28 cellular contexts compared by ENCODE assay signal in genomic region chr3:82177774-82178173, GRCh38.
DNase-seq lines count a peak whose midpoint lies in the region; ATAC-seq, FAIRE-seq and TF ChIP-seq lines count a peak whose summit lies in the region.
"Had no signal": no experiment of that assay in that cellular context is flagged by ENCODE, and none has a peak within 500 bp of the region (broad histone marks: within the 10 kb centered on the region; RNA-seq: fewer than 3 reads in every experiment).

No MANE protein-coding gene starts in this region.

- H3K9me3 ChIP-seq in A549 (no peaks in the 10 kb centered on the region), K562 (replicated peaks; ENCODE audit: control insufficient read depth, insufficient read depth, low read depth, low read length) (no peaks in the 10 kb centered on the region), neural progenitor cell (ENCODE audit: low read depth) (no peaks in the 10 kb centered on the region)
- H3K9me3 ChIP-seq: BE2C, BLaER1 had no signal

- TF ChIP-seq RAD21 in A549 (conservative IDR thresholded peaks at IDR 0.05 in 1 of 2, IDR thresholded peaks at IDR 0.05 in 1 of 2) (no peak), K562 (CRISPR knock-in tag; conservative IDR thresholded peaks at IDR 0.05 in 1 of 2, IDR thresholded peaks at IDR 0.05 in 1 of 2) (no peak)

- H2AFZ ChIP-seq in GM23338: peak overlapping the region; percentile 79; the same call in 1 of the 2 replicates
- H2AFZ ChIP-seq in K562 (ENCODE audit: low read depth, low read length): no peak overlapping the region
- H2AFZ ChIP-seq in neural progenitor cell (replicated peaks): peak overlapping the region; percentile 19

- POLR2A ChIA-PET in A549 (lab: Yijun Ruan, JAX) (no interaction called here), K562 (lab: Yijun Ruan, JAX) (no interaction called here)

- H3K4me3 ChIP-seq in A549 (no peak overlapping the region), GM23338 (no peak overlapping the region), K562 (no peak overlapping the region), neural progenitor cell (no peak overlapping the region)
- H3K4me3 ChIP-seq: BLaER1, GM12878 had no signal

- H3K27me3 Mint-ChIP-seq in GM23338 (ENCODE audit: insufficient read depth, low read depth, poor library complexity): no peaks in the 10 kb centered on the region
- H3K27me3 Mint-ChIP-seq in neural progenitor cell (ENCODE audit: insufficient read depth, low read depth): no peaks in the 10 kb centered on the region
- H3K27me3 Mint-ChIP-seq: CD4-positive, alpha-beta memory T cell; CD4-positive, CD25-positive, alpha-beta regulatory T cell; CD8-positive, alpha-beta memory T cell had no signal

- H3K9me1 ChIP-seq in K562 (ENCODE audit: control insufficient read depth, insufficient read depth, low read length): no peaks in the 10 kb centered on the region

- H3K36me3 ChIP-seq in GM23338 (ENCODE audit: insufficient read depth) (no peaks in the 10 kb centered on the region), K562 (ENCODE audit: control insufficient read depth, insufficient read depth, low read length) (no peaks in the 10 kb centered on the region), neural progenitor cell (no peaks in the 10 kb centered on the region)
- H3K36me3 ChIP-seq: BE2C, BLaER1 had no signal

- H3K4me3 Mint-ChIP-seq in GM23338 (no peak overlapping the region), neural progenitor cell (no peak overlapping the region)
- H3K4me3 Mint-ChIP-seq: CD14-positive monocyte; CD4-positive, alpha-beta memory T cell; CD8-positive, alpha-beta memory T cell had no signal

- ATAC-seq in A549 (no peak), GM23338 (no peak), K562 (no peak)
- ATAC-seq: GM12878 had no signal

- FAIRE-seq in A549 (lab: Jason Lieb, UNC): no peak
- FAIRE-seq in K562 (lab: Jason Lieb, UNC): no peak
- FAIRE-seq: A204.1, GM12878, GM12892, GM18507, GM19239 had no signal

- H4K20me1 ChIP-seq in GM23338 (replicated peaks; ENCODE audit: insufficient read depth): no peaks in the 10 kb centered on the region
- no peaks in the 10 kb centered on the region for H4K20me1 ChIP-seq in K562 (replicated peaks; ENCODE audit: control insufficient read depth, insufficient read depth, low read length)
- H4K20me1 ChIP-seq in neural progenitor cell (ENCODE audit: low read depth): no peaks in the 10 kb centered on the region
- H4K20me1 ChIP-seq: BLaER1 had no signal

- H3K9me2 ChIP-seq in GM23338 (ENCODE audit: insufficient read depth): no peaks in the 10 kb centered on the region

- in situ Hi-C loops in K562 (cut with MboI): no loop called here

- no peak for TF ChIP-seq POLR2A in A549 (IDR thresholded peaks at IDR 0.05; ENCODE audit: low read length)
- no peak for TF ChIP-seq POLR2A in K562 (conservative IDR thresholded peaks at IDR 0.05)

- TF ChIP-seq EP300 in A549 (IDR thresholded peaks at IDR 0.05) (no peak), K562 (IDR thresholded peaks at IDR 0.05; ENCODE audit: low read length) (no peak)

- TF ChIP-seq CTCF in A549 (IDR thresholded peaks at IDR 0.05) (no peak), GM23338 (conservative IDR thresholded peaks at IDR 0.05; ENCODE audit: low read depth in 2 of 2) (no peak), K562 (IDR thresholded peaks at IDR 0.05 in 2 of 3, conservative IDR thresholded peaks at IDR 0.05 in 1 of 3; ENCODE audit: insufficient read depth in 2 of 3, low read depth in 1 of 3, low read length in 3 of 3) (no peak), neural progenitor cell (IDR thresholded peaks at IDR 0.05) (no peak)

- H3K36me3 Mint-ChIP-seq in GM23338 (ENCODE audit: low read depth): no peaks in the 10 kb centered on the region
- H3K36me3 Mint-ChIP-seq in neural progenitor cell: no peaks in the 10 kb centered on the region
- H3K36me3 Mint-ChIP-seq: CD14-positive monocyte; CD4-positive, alpha-beta memory T cell; CD4-positive, CD25-positive, alpha-beta regulatory T cell; CD8-positive, alpha-beta memory T cell had no signal

- intact Hi-C loops in K562 (cut with micrococcal nuclease): no loop called here

- H3K4me1 ChIP-seq in A549: no peaks in the 10 kb centered on the region
- no peaks in the 10 kb centered on the region for H3K4me1 ChIP-seq in GM23338 (ENCODE audit: insufficient read depth)
- no peaks in the 10 kb centered on the region for H3K4me1 ChIP-seq in K562 (replicated peaks in 1 of 2; ENCODE audit: control insufficient read depth in 2 of 2, insufficient read depth in 2 of 2, low read length in 2 of 2)
- no peaks in the 10 kb centered on the region for H3K4me1 ChIP-seq in neural progenitor cell
- H3K4me1 ChIP-seq: BE2C, BLaER1 had no signal

- H3K27ac Mint-ChIP-seq in GM23338 (no peak overlapping the region), neural progenitor cell (no peak overlapping the region)
- H3K27ac Mint-ChIP-seq: CD14-positive monocyte; CD4-positive, alpha-beta memory T cell; CD4-positive, CD25-positive, alpha-beta regulatory T cell; CD8-positive, alpha-beta memory T cell had no signal

- H3F3A ChIP-seq in GM23338 (replicated peaks; ENCODE audit: low read depth): no peaks in the 10 kb centered on the region
- H3F3A ChIP-seq in neural progenitor cell (ENCODE audit: low read depth): no peaks in the 10 kb centered on the region

- no peaks in the 10 kb centered on the region for H3K79me2 ChIP-seq in GM23338 (replicated peaks; ENCODE audit: insufficient read depth)
- H3K79me2 ChIP-seq in K562 (ENCODE audit: control insufficient read depth, insufficient read depth, low read length): no peaks in the 10 kb centered on the region
- H3K79me2 ChIP-seq in neural progenitor cell (ENCODE audit: low read depth): no peaks in the 10 kb centered on the region

- H3K4me1 Mint-ChIP-seq in GM23338 (no peaks in the 10 kb centered on the region), neural progenitor cell (no peaks in the 10 kb centered on the region)
- H3K4me1 Mint-ChIP-seq: CD14-positive monocyte; CD4-positive, alpha-beta memory T cell; CD4-positive, CD25-positive, alpha-beta regulatory T cell; CD8-positive, alpha-beta memory T cell had no signal

- H3K27me3 ChIP-seq in GM23338 (ENCODE audit: insufficient read depth) (no peaks in the 10 kb centered on the region), K562 (ENCODE audit: control insufficient read depth in 2 of 2, insufficient read depth in 2 of 2, low read length in 2 of 2) (no peaks in the 10 kb centered on the region), neural progenitor cell (no peaks in the 10 kb centered on the region)
- H3K27me3 ChIP-seq: BE2C, BLaER1 had no signal

- H3K9me3 Mint-ChIP-seq in GM23338: no peaks in the 10 kb centered on the region
- no peaks in the 10 kb centered on the region for H3K9me3 Mint-ChIP-seq in neural progenitor cell

- CTCF ChIA-PET in A549 (lab: Yijun Ruan, JAX): no interaction called here
- CTCF ChIA-PET in K562 (lab: Yijun Ruan, JAX; ENCODE audit: low intra/inter-chr PET ratio): no interaction called here

- BruUV-seq in K562 (replicated peaks; lab: Mats Ljungman, UMichigan): no TSS peak

- no peak overlapping the region for H3K4me2 ChIP-seq in A549
- no peak overlapping the region for H3K4me2 ChIP-seq in GM23338
- no peak overlapping the region for H3K4me2 ChIP-seq in K562 (ENCODE audit: insufficient read depth, low read length)
- no peak overlapping the region for H3K4me2 ChIP-seq in neural progenitor cell
- H3K4me2 ChIP-seq: BLaER1 had no signal

- H3K9ac ChIP-seq in K562 (ENCODE audit: insufficient read depth in 1 of 2, low read depth in 2 of 2, low read length in 2 of 2): no peak overlapping the region
- H3K9ac ChIP-seq in neural progenitor cell: no peak overlapping the region
- H3K9ac ChIP-seq: BLaER1 had no signal

- DNase-seq in A549 (ENCODE audit: low read depth in 1 of 2, low spot score in 1 of 2) (no peak), GM23338 (ENCODE audit: low spot score) (no peak), K562 (ENCODE audit: extremely low read depth in 1 of 4, low spot score in 3 of 4) (no peak), neural progenitor cell (ENCODE audit: low spot score) (no peak), AML-193 (lab: John Stamatoyannopoulos, UW) (no peak), HuH-7 (ENCODE audit: low spot score) (no peak)
- DNase-seq in stimulated activated CD4-positive, alpha-beta T cell treated with anti-CD3 and anti-CD28 coated beads, Interleukin-4, amount 100 ng/mL, for 1 hour: no peak
- DNase-seq: 8988T; BE2C; C1 segment of cervical spinal cord; CD4-positive, alpha-beta memory T cell; CD4-positive, CD25-positive, alpha-beta regulatory T cell; CD8-positive, alpha-beta memory T cell; COR-L47; DMS 273 treated with DMSO at 0.1 percent for 48 hours; DMS153; DMS53; DMS79; DND-41; EL; GDM1 had no signal

- H3K27ac ChIP-seq in A549 (no peak overlapping the region), GM23338 (ENCODE audit: low read depth) (no peak overlapping the region), K562 (ENCODE audit: extremely low read depth, low read depth, low read length) (no peak overlapping the region), neural progenitor cell (no peak overlapping the region)
- H3K27ac ChIP-seq: BLaER1 had no signal

TF ChIP-seq in A549, 52 proteins besides CTCF, POLR2A, EP300 and RAD21:
- TF ChIP-seq MAFK (IDR thresholded peaks at IDR 0.05; ENCODE audit: partially characterized antibody) (peak; percentile 72), ZFP36 (IDR thresholded peaks at IDR 0.05; ENCODE audit: borderline replicate concordance, partially characterized antibody) (no peak)

TF ChIP-seq in GM23338, 12 proteins besides CTCF, POLR2A, EP300 and RAD21 (continues in another document):
- TF ChIP-seq ETS1 (IDR thresholded peaks at IDR 0.05) (no peak), POLR2AphosphoS5 (IDR thresholded peaks at IDR 0.05; ENCODE audit: low read depth) (no peak)

TF ChIP-seq in K562, 482 proteins besides CTCF, POLR2A, EP300 and RAD21:
- TF ChIP-seq BCOR (IDR thresholded peaks at IDR 0.05) (no peak), MAFG (tag; conservative IDR thresholded peaks at IDR 0.05) (0 out of 2 replicates have a peak, but pooled peaks have one; percentile 11), ZNF277 (CRISPR knock-in tag; IDR thresholded peaks at IDR 0.05; ENCODE audit: borderline replicate concordance) (no peak), ZNF316 (IDR thresholded peaks at IDR 0.05) (0 out of 2 replicates have a peak, but pooled peaks have one; percentile 18)

Comparison
In these comparisons a context has a peak if more than half of its experiments do, and no peak if none do; other contexts are left out.
1. Of the 35 proteins assayed by ChIP-seq in both K562 and A549: peak only in K562: none; only in A549: MAFK; in both: none; in neither: 34.